Comparison of ENCODE assay signal across 3 cellular contexts in genomic region chr15:75688831-75689230, GRCh38.
"Had no signal": no experiment of that assay in that cellular context is flagged by ENCODE, and none has a peak within 500 bp of the region (broad histone marks: within the 10 kb centered on the region; RNA-seq: fewer than 3 reads in every experiment).

No MANE protein-coding gene starts in this region.

- ATAC-seq: GM12878 had no signal

- H3K4me3 ChIP-seq: GM12878 had no signal

- DNase-seq: GDM1, GF-D8 had no signal
